In the genomic region with DNA sequence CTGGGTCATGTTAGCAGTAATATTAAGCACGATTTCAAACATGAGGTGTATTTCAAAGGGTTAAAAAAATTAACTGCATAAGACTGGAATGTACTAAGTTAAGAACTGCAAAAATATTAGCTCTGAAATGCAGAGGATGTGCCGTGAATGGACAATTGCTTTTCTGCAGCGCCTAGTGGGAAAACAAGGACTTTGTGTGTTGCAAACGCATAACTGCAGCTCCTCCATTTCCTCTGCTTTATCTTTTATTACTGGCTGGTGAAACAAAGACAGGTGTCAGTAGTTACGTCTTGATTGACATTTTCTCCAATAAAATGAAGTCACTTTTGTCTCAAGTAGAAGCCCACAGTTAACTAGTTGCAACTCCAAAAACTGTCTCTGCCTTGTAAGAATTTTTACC, we compare ENCODE assay signal across 12 cellular contexts. TPM values are rescaled to one million over a fixed set of nuclear protein-coding genes. Genes with fewer than 3 reads are reported as not detected.
DNase-seq lines count a peak whose midpoint lies in the region; ATAC-seq, FAIRE-seq and TF ChIP-seq lines count a peak whose summit lies in the region.
"Had no signal": no experiment of that assay in that cellular context is flagged by ENCODE, and none has a peak within 500 bp of the region (broad histone marks: within the 10 kb centered on the region; RNA-seq: fewer than 3 reads in every experiment).

No MANE protein-coding gene starts in this region.

- 0 out of 5 replicates have a peak, but pooled peaks of 1 of the 2 experiments have one; percentile 2 for TF ChIP-seq RAD21 in A549 (conservative IDR thresholded peaks at IDR 0.05 in 1 of 2, IDR thresholded peaks at IDR 0.05 in 1 of 2)

- H3K4me3 Mint-ChIP-seq in naive thymus-derived CD4-positive, alpha-beta T cell: peak overlapping the region in 9 of 10 donors; percentile 22 to 90 (median 77)
- H3K4me3 Mint-ChIP-seq: effector memory CD8-positive, alpha-beta T cell had no signal

- in situ Hi-C loops in HAP-1 (cut with MboI; ENCODE audit: low sequenced_read_pairs): no loop called here

- H3K27me3 ChIP-seq in MG63 (no peaks in the 10 kb centered on the region), HAP-1 (ENCODE audit: low read depth) (peaks cover 21% of the 10 kb centered on the region)
- no peaks in the 10 kb centered on the region for H3K27me3 ChIP-seq in naive thymus-derived CD4-positive, alpha-beta T cell (ENCODE audit: control insufficient read depth in 2 of 2, insufficient read depth in 2 of 2, low read length in 2 of 2)

- intact Hi-C loops in naive thymus-derived CD4-positive, alpha-beta T cell (cut with micrococcal nuclease): loop anchor here (1.0 to 5.0 kb wide), 4 partner anchors 11 to 374 kb away; no protein-coding TSS in a partner anchor

- ATAC-seq in A549: 0 out of 6 replicates have a peak, but pooled peaks of 1 of the 2 experiments have one; percentile 12
- no peak for ATAC-seq in naive thymus-derived CD4-positive, alpha-beta T cell
- no peak for ATAC-seq in GM18909 (IDR thresholded peaks at IDR 0.05; ENCODE audit: poor library complexity, unreplicated experiment)
- ATAC-seq: effector memory CD8-positive, alpha-beta T cell had no signal

- H3K36me3 Mint-ChIP-seq in naive thymus-derived CD4-positive, alpha-beta T cell: peaks cover 0 to 30% (median 0%) of the 10 kb centered on the region in 5 donors

- peak overlapping the region in 6 of 9 donors; percentile 26 to 79 (median 70) for H3K27ac Mint-ChIP-seq in naive thymus-derived CD4-positive, alpha-beta T cell
- H3K27ac Mint-ChIP-seq: effector memory CD8-positive, alpha-beta T cell had no signal

- H3K36me3 ChIP-seq in MG63: no peaks in the 10 kb centered on the region; the same call in 1 of the 2 replicates
- H3K36me3 ChIP-seq in naive thymus-derived CD4-positive, alpha-beta T cell (ENCODE audit: control insufficient read depth in 2 of 3, insufficient read depth in 3 of 3, low read length in 3 of 3): no peaks in the 10 kb centered on the region
- H3K36me3 ChIP-seq in HAP-1 (replicated peaks): no peaks in the 10 kb centered on the region

- H3K9me3 ChIP-seq in A549 (no peaks in the 10 kb centered on the region), MG63 (no peaks in the 10 kb centered on the region), HAP-1 (no peaks in the 10 kb centered on the region)
- H3K9me3 ChIP-seq in naive thymus-derived CD4-positive, alpha-beta T cell (ENCODE audit: control insufficient read depth in 2 of 3, low read length in 3 of 3): no peaks in the 10 kb centered on the region

- peak in 1 of 2 experiments; percentile 29 for DNase-seq in A549 (ENCODE audit: low read depth in 1 of 2, low spot score in 1 of 2)
- no peak for DNase-seq in MG63
- DNase-seq in dedifferentiated amniotic fluid mesenchymal stem cell (ENCODE audit: extremely low spot score): peak; percentile 29
- DNase-seq in naive thymus-derived CD4-positive, alpha-beta T cell: peak in 6 of 9 donors; percentile 10 to 39 (median 22)
- no peak for DNase-seq in SW 1271 (lab: John Stamatoyannopoulos, UW)
- DNase-seq in erythroblast (lab: John Stamatoyannopoulos, UW): no peak
- no peak for DNase-seq in HAP-1 (ENCODE audit: low spot score in 2 of 2)
- DNase-seq: activated CD8-positive, alpha-beta memory T cell treated with anti-CD3 and anti-CD28 coated beads for 24 hours; effector memory CD8-positive, alpha-beta T cell; Kasumi-1 had no signal

- H3K4me3 ChIP-seq in A549 (peak overlapping the region; percentile 58), MG63 (peak overlapping the region; percentile 46), HAP-1 (no peak overlapping the region)
- no peak overlapping the region for H3K4me3 ChIP-seq in naive thymus-derived CD4-positive, alpha-beta T cell (ENCODE audit: low read length)
- H3K4me3 ChIP-seq: lung had no signal

- POLR2A ChIA-PET in A549 (lab: Yijun Ruan, JAX): interaction anchor here (1.0 kb wide), 1 partner anchor 131 kb away, joined by 4 read pairs; no protein-coding TSS in a partner anchor
- POLR2A ChIA-PET in naive thymus-derived CD4-positive, alpha-beta T cell (lab: Charles Lee): interaction anchor here (0.7 to 2.6 kb wide), 9 partner anchors 9 to 437 kb away, joined by 3 to 12 read pairs (median 4); a partner anchor contains a TSS

- CTCF ChIA-PET in A549 (lab: Yijun Ruan, JAX): interaction anchor here (1.0 to 1.3 kb wide), 2 partner anchors 21 to 317 kb away, joined by 3 to 6 read pairs; no protein-coding TSS in a partner anchor
- CTCF ChIA-PET in naive thymus-derived CD4-positive, alpha-beta T cell (lab: Charles Lee): interaction anchor here (0.7 to 1.6 kb wide), 3 partner anchors 8 to 56 kb away, joined by 3 to 5 read pairs (median 5); no protein-coding TSS in a partner anchor

- no peaks in the 10 kb centered on the region for H3K9me3 Mint-ChIP-seq in naive thymus-derived CD4-positive, alpha-beta T cell
- H3K9me3 Mint-ChIP-seq: effector memory CD8-positive, alpha-beta T cell had no signal

- no peak for FAIRE-seq in A549 (lab: Jason Lieb, UNC)

- H3K4me2 ChIP-seq in A549: peak overlapping the region; percentile 81

- H3K4me1 Mint-ChIP-seq in naive thymus-derived CD4-positive, alpha-beta T cell: peaks cover 5 to 47% (median 36%) of the 10 kb centered on the region in 7 donors

- H3K27ac ChIP-seq in A549: peak overlapping the region; percentile 77 to 90
- peak overlapping the region; percentile 8 for H3K27ac ChIP-seq in naive thymus-derived CD4-positive, alpha-beta T cell (ENCODE audit: low read depth, low read length)

- H3K4me1 ChIP-seq in A549 (peaks cover 42% of the 10 kb centered on the region), HAP-1 (no peaks in the 10 kb centered on the region)
- peaks cover 0 to 23% of the 10 kb centered on the region in 2 donors for H3K4me1 ChIP-seq in naive thymus-derived CD4-positive, alpha-beta T cell (ENCODE audit: control insufficient read depth in 2 of 2, insufficient read depth in 2 of 2, low read length in 2 of 2)

- TF ChIP-seq POLR2A in A549 (IDR thresholded peaks at IDR 0.05; ENCODE audit: low read length): no peak
- no peak for TF ChIP-seq POLR2A in erythroblast (IDR thresholded peaks at IDR 0.05; ENCODE audit: low read length)

- WGBS in A549 (ENCODE audit: missing lambda C conversion rate): 1% methylated on average over 5 of the region's 5 CpGs

- H3K27me3 Mint-ChIP-seq in naive thymus-derived CD4-positive, alpha-beta T cell: no peaks in the 10 kb centered on the region
- H3K27me3 Mint-ChIP-seq: effector memory CD8-positive, alpha-beta T cell had no signal

- TF ChIP-seq EP300 in A549 (IDR thresholded peaks at IDR 0.05): no peak

- no peak for TF ChIP-seq CTCF in A549 (IDR thresholded peaks at IDR 0.05)

TF ChIP-seq in A549, 52 proteins besides CTCF, POLR2A, EP300 and RAD21:
- TF ChIP-seq HOXB13 (CRISPR knock-in tag; IDR thresholded peaks at IDR 0.05; ENCODE audit: low read depth) (no peak), JUN (IDR thresholded peaks at IDR 0.05) (0 out of 5 replicates have a peak, but pooled peaks of 1 of the 2 experiments have one; percentile 25), KDM5A (IDR thresholded peaks at IDR 0.05) (no peak), RFX5 (IDR thresholded peaks at IDR 0.05) (no peak)
- TF ChIP-seq, protein P1, sequence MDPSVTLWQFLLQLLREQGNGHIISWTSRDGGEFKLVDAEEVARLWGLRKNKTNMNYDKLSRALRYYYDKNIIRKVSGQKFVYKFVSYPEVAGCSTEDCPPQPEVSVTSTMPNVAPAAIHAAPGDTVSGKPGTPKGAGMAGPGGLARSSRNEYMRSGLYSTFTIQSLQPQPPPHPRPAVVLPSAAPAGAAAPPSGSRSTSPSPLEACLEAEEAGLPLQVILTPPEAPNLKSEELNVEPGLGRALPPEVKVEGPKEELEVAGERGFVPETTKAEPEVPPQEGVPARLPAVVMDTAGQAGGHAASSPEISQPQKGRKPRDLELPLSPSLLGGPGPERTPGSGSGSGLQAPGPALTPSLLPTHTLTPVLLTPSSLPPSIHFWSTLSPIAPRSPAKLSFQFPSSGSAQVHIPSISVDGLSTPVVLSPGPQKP (IDR thresholded peaks at IDR 0.05; ENCODE audit: low read depth, low read length): no peak
- TF ChIP-seq, protein P2, sequence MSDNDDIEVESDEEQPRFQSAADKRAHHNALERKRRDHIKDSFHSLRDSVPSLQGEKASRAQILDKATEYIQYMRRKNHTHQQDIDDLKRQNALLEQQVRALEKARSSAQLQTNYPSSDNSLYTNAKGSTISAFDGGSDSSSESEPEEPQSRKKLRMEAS (IDR thresholded peaks at IDR 0.05): no peak
- TF ChIP-seq, protein P3, sequence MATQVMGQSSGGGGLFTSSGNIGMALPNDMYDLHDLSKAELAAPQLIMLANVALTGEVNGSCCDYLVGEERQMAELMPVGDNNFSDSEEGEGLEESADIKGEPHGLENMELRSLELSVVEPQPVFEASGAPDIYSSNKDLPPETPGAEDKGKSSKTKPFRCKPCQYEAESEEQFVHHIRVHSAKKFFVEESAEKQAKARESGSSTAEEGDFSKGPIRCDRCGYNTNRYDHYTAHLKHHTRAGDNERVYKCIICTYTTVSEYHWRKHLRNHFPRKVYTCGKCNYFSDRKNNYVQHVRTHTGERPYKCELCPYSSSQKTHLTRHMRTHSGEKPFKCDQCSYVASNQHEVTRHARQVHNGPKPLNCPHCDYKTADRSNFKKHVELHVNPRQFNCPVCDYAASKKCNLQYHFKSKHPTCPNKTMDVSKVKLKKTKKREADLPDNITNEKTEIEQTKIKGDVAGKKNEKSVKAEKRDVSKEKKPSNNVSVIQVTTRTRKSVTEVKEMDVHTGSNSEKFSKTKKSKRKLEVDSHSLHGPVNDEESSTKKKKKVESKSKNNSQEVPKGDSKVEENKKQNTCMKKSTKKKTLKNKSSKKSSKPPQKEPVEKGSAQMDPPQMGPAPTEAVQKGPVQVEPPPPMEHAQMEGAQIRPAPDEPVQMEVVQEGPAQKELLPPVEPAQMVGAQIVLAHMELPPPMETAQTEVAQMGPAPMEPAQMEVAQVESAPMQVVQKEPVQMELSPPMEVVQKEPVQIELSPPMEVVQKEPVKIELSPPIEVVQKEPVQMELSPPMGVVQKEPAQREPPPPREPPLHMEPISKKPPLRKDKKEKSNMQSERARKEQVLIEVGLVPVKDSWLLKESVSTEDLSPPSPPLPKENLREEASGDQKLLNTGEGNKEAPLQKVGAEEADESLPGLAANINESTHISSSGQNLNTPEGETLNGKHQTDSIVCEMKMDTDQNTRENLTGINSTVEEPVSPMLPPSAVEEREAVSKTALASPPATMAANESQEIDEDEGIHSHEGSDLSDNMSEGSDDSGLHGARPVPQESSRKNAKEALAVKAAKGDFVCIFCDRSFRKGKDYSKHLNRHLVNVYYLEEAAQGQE (IDR thresholded peaks at IDR 0.05): no peak

RNA-seq across cellular contexts. Expression of a gene that starts 1.7 kb away (rescaled TPM):
- polyA plus RNA-seq in A549 (2011; rRNA removed) (13.8 and 15.7 TPM in 2 replicates), A549 (2017; fragmentation: RNase III; extraction: RNeasy Plus Mini Kit Qiagen cat#74134 plus additional on column Dnase treatment) (4.7 to 6.6 TPM (median 6.3 TPM) in 3 replicates)
- 5.6 and 6.4 TPM in 2 replicates for polyA plus RNA-seq in A549 (2012; cell fraction: cytosol; rRNA removed)
- polyA plus RNA-seq in A549 (2012; cell fraction: nucleus; rRNA removed): 6.3 and 7.2 TPM in 2 replicates
- 22.6 and 28.1 TPM in 2 replicates for polyA minus RNA-seq in A549 (2011; rRNA and poly(A)+ RNA removed)
- total RNA-seq in MG63 (2014; rRNA removed; shearing (Covaris generic); ENCODE audit: low replicate concordance): 1.8 and 4.0 TPM in 2 replicates
- 10 to 100 TPM in 1 of 5 experiments, 1 to 10 TPM in 2, under 1 TPM in 2; 0.37 to 18.7 (median 1.7) TPM for total RNA-seq in naive thymus-derived CD4-positive, alpha-beta T cell
- polyA plus RNA-seq in naive thymus-derived CD4-positive, alpha-beta T cell: under 1 TPM; 0.75 to 0.83 TPM

Comparison
In these comparisons a context has a peak if more than half of its experiments do, and no peak if none do; other contexts are left out.
1. DNase-seq: peak in dedifferentiated amniotic fluid mesenchymal stem cell (single experiment) and naive thymus-derived CD4-positive, alpha-beta T cell (6 of 9); none in MG63 (single experiment), SW 1271 (0 of 2), erythroblast (0 of 2) and HAP-1 (0 of 2).
2. H3K4me3 ChIP-seq: peak in A549 (single experiment) and MG63 (single experiment); none in naive thymus-derived CD4-positive, alpha-beta T cell (single experiment) and HAP-1 (single experiment).